In the genomic region with DNA sequence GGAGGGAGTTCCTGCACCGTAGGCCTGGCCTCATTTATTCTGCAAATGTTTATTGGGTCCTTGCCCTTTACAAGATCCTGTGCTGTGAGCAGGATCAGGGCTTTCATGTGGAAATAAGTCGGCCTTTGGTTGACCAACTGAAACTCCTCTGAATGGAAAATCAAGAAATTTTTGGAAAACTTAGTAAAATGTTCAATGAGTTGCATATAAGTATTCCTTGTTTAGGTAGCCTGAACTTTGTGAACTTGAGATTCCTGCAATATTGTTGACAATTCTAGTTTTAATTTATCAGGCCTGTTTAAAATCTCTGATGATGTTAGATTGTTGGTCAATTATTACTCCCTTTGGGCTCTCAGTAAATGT, we compare ENCODE assay signal across 8 cellular contexts. TPM values are rescaled to one million over a fixed set of nuclear protein-coding genes. Genes with fewer than 3 reads are reported as not detected.
DNase-seq lines count a peak whose midpoint lies in the region; ATAC-seq and TF ChIP-seq lines count a peak whose summit lies in the region.

No MANE protein-coding gene starts in this region.

- intact Hi-C loops in prostate gland (cut with DNase I), result loop anchor here (2.0 kb wide), 2 partner anchors 35 to 55 kb away; partner anchors contain the start of gene CANX

- TF ChIP-seq CTCF in fibroblast of the aortic adventitia (IDR thresholded peaks at IDR 0.05; ENCODE audit: insufficient read depth, low read length) (no peak), prostate gland (IDR thresholded peaks at IDR 0.05) (no peak)

- H3K9me3 Mint-ChIP-seq in T-cell, result no peaks in the 10 kb centered on the region

- ATAC-seq in T-cell (replicated peaks in 1 of 4), result no peak
- no peak for ATAC-seq in GM21526 (IDR thresholded peaks at IDR 0.05; ENCODE audit: low FRiP score, unreplicated experiment)

- no peaks in the 10 kb centered on the region for H3K27me3 Mint-ChIP-seq in T-cell

- H3K4me1 Mint-ChIP-seq in T-cell, result peaks cover 44 to 57% (median 52%) of the 10 kb centered on the region in 3 donors

- POLR2A ChIA-PET in T-cell (lab: Charles Lee), result interaction anchor here (0.7 to 0.8 kb wide), 2 partner anchors 10 to 26 kb away, joined by 3 to 7 read pairs; no protein-coding TSS in a partner anchor

- H3K4me3 Mint-ChIP-seq in T-cell, result peak overlapping the region; percentile 91 to 95 (median 94)

- DNase-seq in T-cell (no peak), fibroblast of the aortic adventitia (ENCODE audit: low read depth) (no peak), prostate gland (ENCODE audit: low spot score) (no peak), NCI-H1417 (lab: John Stamatoyannopoulos, UW) (no peak), NCI-H446 treated with DMSO at 0.1 percent for 48 hours (lab: John Stamatoyannopoulos, UW) (no peak), NCI-H2107 treated with DMSO at 0.1 percent for 48 hours (lab: John Stamatoyannopoulos, UW; ENCODE audit: unreplicated experiment) (no peak)

- H3K4me3 ChIP-seq in fibroblast of the aortic adventitia (ENCODE audit: low read depth, low read length) (peak overlapping the region; percentile 81), prostate gland (peak overlapping the region; percentile 92 to 99)

- peak overlapping the region; percentile 91 to 93 for H3K27ac Mint-ChIP-seq in T-cell

- WGBS in prostate gland, result 0% methylated on average over 2 of the region's 2 CpGs

- no peaks in the 10 kb centered on the region for H3K9me3 ChIP-seq in ES-I3 (ENCODE audit: control insufficient read depth, insufficient read depth, low read length)
- H3K9me3 ChIP-seq in prostate gland, result no peaks in the 10 kb centered on the region

- CTCF ChIA-PET in T-cell (lab: Charles Lee), result no interaction called here

- H3K27ac ChIP-seq in prostate gland, result peak overlapping the region; percentile 92 to 97

- H3K36me3 ChIP-seq in ES-I3 (ENCODE audit: insufficient read depth, low read length) (peaks cover 14% of the 10 kb centered on the region), prostate gland (peaks cover 0 to 6% of the 10 kb centered on the region in 2 donors)

- H3K4me1 ChIP-seq in ES-I3 (ENCODE audit: insufficient read depth, low read length) (peaks cover 4% of the 10 kb centered on the region; the same call in 1 of the 2 replicates), prostate gland (replicated peaks) (no peaks in the 10 kb centered on the region)

- no peaks in the 10 kb centered on the region for H3K27me3 ChIP-seq in prostate gland (replicated peaks; ENCODE audit: insufficient read depth)

- peak overlapping the region; percentile 69 for H3K9ac ChIP-seq in ES-I3 (ENCODE audit: low read depth, low read length)

- TF ChIP-seq POLR2A in prostate gland (IDR thresholded peaks at IDR 0.05), result no peak

- H3K36me3 Mint-ChIP-seq in T-cell, result peaks cover 16% of the 10 kb centered on the region

RNA-seq across cellular contexts. Expression of gene MAML1, which starts 1.1 kb away (rescaled TPM):
- total RNA-seq in T-cell (10 to 100 TPM; 31.3 to 56.4 (median 50.6) TPM), fibroblast of the aortic adventitia (ENCODE audit: low replicate concordance) (4.7 and 9.9 TPM in 2 replicates), prostate gland (10 to 100 TPM; 33.9 to 54.7 TPM)

RNA-seq across cellular contexts. Expression of gene CANX, which starts 35.0 kb away (rescaled TPM):
- 100 to 1,000 TPM; 205 to 306 (median 262) TPM for total RNA-seq in T-cell
- 645 and 1,866 TPM in 2 replicates for total RNA-seq in fibroblast of the aortic adventitia (ENCODE audit: low replicate concordance)
- total RNA-seq in prostate gland, result 100 to 1,000 TPM; 341 to 468 TPM

RNA-seq across cellular contexts. Expression of gene CBY3, which starts 52.9 kb away (rescaled TPM):
- total RNA-seq in T-cell, result under 1 TPM in 3 of 5 donors, not detected in 2; 0.50 to 0.66 (median 0.57) TPM
- not detected in 2 replicates for total RNA-seq in fibroblast of the aortic adventitia (ENCODE audit: low replicate concordance)
- 1 to 10 TPM in 1 of 2 donors, not detected in 1; 5.0 TPM for total RNA-seq in prostate gland
